Comparison of ENCODE assay signal across 13 cellular contexts in genomic region chr22:39748877-39749276, GRCh38.
DNase-seq lines count a peak whose midpoint lies in the region; TF ChIP-seq lines count a peak whose summit lies in the region.
"Had no signal": no experiment of that assay in that cellular context is flagged by ENCODE, and none has a peak within 500 bp of the region (broad histone marks: within the 10 kb centered on the region; RNA-seq: fewer than 3 reads in every experiment).

No MANE protein-coding gene starts in this region.

- peak; percentile 29 for DNase-seq in AG09319 (ENCODE audit: extremely low read depth, low read depth)
- peak; percentile 33 for DNase-seq in HFF-Myc (ENCODE audit: extremely low read depth, low read depth)
- DNase-seq in NCI-H460 (ENCODE audit: extremely low read depth, low read depth), result peak; percentile 5
- DNase-seq in cardiac fibroblast (ENCODE audit: low read depth in 2 of 2), result peak; percentile 5 to 17
- no peak for DNase-seq in Kasumi-1 (lab: John Stamatoyannopoulos, UW)
- DNase-seq in retina, result no peak
- no peak for DNase-seq in activated CD8-positive, alpha-beta memory T cell treated with anti-CD3 and anti-CD28 coated beads, Interleukin-2, amount 50 U/mL, for 4 hours
- DNase-seq in epidermal melanocyte (ENCODE audit: insufficient read length, low spot score), result no peak
- DNase-seq: anterior cingulate cortex; effector memory CD8-positive, alpha-beta T cell; left ventricle myocardium superior; spleen had no signal

- TF ChIP-seq CTCF in AG09319 (IDR thresholded peaks at IDR 0.05; ENCODE audit: low read depth, low read length) (no peak), HFF-Myc (IDR thresholded peaks at IDR 0.05; ENCODE audit: low read depth, low read length, missing control alignments) (no peak), cardiac fibroblast (IDR thresholded peaks at IDR 0.05; ENCODE audit: low read depth, low read length) (no peak)

- H3K4me3 ChIP-seq in HFF-Myc (replicated peaks; ENCODE audit: low read depth, low read length), result no peak overlapping the region
- no peak overlapping the region for H3K4me3 ChIP-seq in cardiac fibroblast (replicated peaks in 1 of 2; ENCODE audit: low read depth in 2 of 2, low read length in 2 of 2)
- H3K4me3 ChIP-seq: BLaER1, spleen had no signal

Comparison
In these comparisons a context has a peak if more than half of its experiments do, and no peak if none do; other contexts are left out.
1. DNase-seq: peak in AG09319 (single experiment), HFF-Myc (single experiment), NCI-H460 (single experiment) and cardiac fibroblast (2 of 2); none in Kasumi-1 (0 of 2), retina (single experiment), activated CD8-positive, alpha-beta memory T cell treated with anti-CD3 and anti-CD28 coated beads, Interleukin-2, amount 50 U/mL, for 4 hours (single experiment) and epidermal melanocyte (single experiment).